Comparison of ENCODE assay signal across 8 cellular contexts in genomic region chr15:90915808-90916440, GRCh38. TPM values are rescaled to one million over a fixed set of nuclear protein-coding genes. Genes with fewer than 3 reads are reported as not detected.
A peak's percentile ranks its signal among the peaks of the same experiment; 100 is the strongest.
DNase-seq lines count a peak whose midpoint lies in the region; ATAC-seq and TF ChIP-seq lines count a peak whose summit lies in the region.
"Had no signal": no experiment of that assay in that cellular context is flagged by ENCODE, and none has a peak within 500 bp of the region (broad histone marks: within the 10 kb centered on the region; RNA-seq: fewer than 3 reads in every experiment).

No MANE protein-coding gene starts in this region.

- WGBS in lung, 2 donors, result 35 to 67% methylated on average over 25 of the region's 25 CpGs

- H3K9me3 ChIP-seq in lung (ENCODE audit: control insufficient read depth in 2 of 2, insufficient read depth in 1 of 2, low read length in 1 of 2), result no peaks in the 10 kb centered on the region

- H3K27me3 Mint-ChIP-seq in CD14-positive monocyte (ENCODE audit: low read depth in 3 of 3) (peaks cover 0 to 2% (median 1%) of the 10 kb centered on the region in 3 donors), activated B cell treated with CpG ODN at 0.5 μM for 24 hours (no peaks in the 10 kb centered on the region)
- no peaks in the 10 kb centered on the region for H3K27me3 Mint-ChIP-seq in activated CD8-positive, alpha-beta T cell treated with anti-CD3 and anti-CD28 coated beads for 36 hours

- CTCF ChIA-PET in activated B cell treated with CpG ODN at 0.5 μM for 24 hours (lab: Charles Lee), result no interaction called here
- CTCF ChIA-PET in activated CD8-positive, alpha-beta T cell treated with anti-CD3 and anti-CD28 coated beads for 36 hours (lab: Charles Lee), result no interaction called here

- ATAC-seq in activated B cell treated with CpG ODN at 0.5 μM for 24 hours (ENCODE audit: low read depth), result peak; percentile 31
- ATAC-seq in lung (ENCODE audit: insufficient read depth, low FRiP score), result peak; percentile 35
- no peak for ATAC-seq in GM19328 (IDR thresholded peaks at IDR 0.05; ENCODE audit: unreplicated experiment)
- ATAC-seq in HG02885 (IDR thresholded peaks at IDR 0.05; ENCODE audit: poor library complexity, unreplicated experiment), result no peak
- no peak for ATAC-seq in activated CD8-positive, alpha-beta T cell treated with anti-CD3 and anti-CD28 coated beads for 36 hours

- H3K4me3 Mint-ChIP-seq in CD14-positive monocyte, result peak overlapping the region; percentile 81 to 93
- H3K4me3 Mint-ChIP-seq in activated B cell treated with CpG ODN at 0.5 μM for 24 hours, result no peak overlapping the region
- no peak overlapping the region for H3K4me3 Mint-ChIP-seq in activated CD8-positive, alpha-beta T cell treated with anti-CD3 and anti-CD28 coated beads for 36 hours

- H3K36me3 Mint-ChIP-seq in CD14-positive monocyte (peaks cover 73 to 90% of the 10 kb centered on the region in 2 donors), activated B cell treated with CpG ODN at 0.5 μM for 24 hours (ENCODE audit: low read depth) (peaks cover 93% of the 10 kb centered on the region)
- peaks cover 39% of the 10 kb centered on the region for H3K36me3 Mint-ChIP-seq in activated CD8-positive, alpha-beta T cell treated with anti-CD3 and anti-CD28 coated beads for 36 hours (ENCODE audit: low read depth)

- DNase-seq in CD14-positive monocyte (ENCODE audit: low spot score) (peak; percentile 98), activated B cell treated with CpG ODN at 0.5 μM for 24 hours (no peak), lung (ENCODE audit: low spot score) (peak; percentile 69)
- DNase-seq in activated CD8-positive, alpha-beta T cell treated with anti-CD3 and anti-CD28 coated beads for 36 hours, result no peak
- DNase-seq: NCI-H1436 treated with DMSO at 0.1 percent for 48 hours, T-helper 1 cell had no signal

- no peak overlapping the region for H3K4me3 ChIP-seq in lung

- H3K36me3 ChIP-seq in lung (ENCODE audit: control insufficient read depth in 2 of 2, insufficient read depth in 2 of 2, low read length in 2 of 2), result peaks cover 37 to 83% of the 10 kb centered on the region in 2 donors

- H3K9me3 Mint-ChIP-seq in CD14-positive monocyte (peaks cover 0 to 2% (median 0%) of the 10 kb centered on the region in 7 donors), activated B cell treated with CpG ODN at 0.5 μM for 24 hours (no peaks in the 10 kb centered on the region)
- no peaks in the 10 kb centered on the region for H3K9me3 Mint-ChIP-seq in activated CD8-positive, alpha-beta T cell treated with anti-CD3 and anti-CD28 coated beads for 36 hours

- H3K27ac Mint-ChIP-seq in CD14-positive monocyte, result peak overlapping the region; percentile 95 to 98 (median 97)
- peak overlapping the region; percentile 21 for H3K27ac Mint-ChIP-seq in activated B cell treated with CpG ODN at 0.5 μM for 24 hours
- H3K27ac Mint-ChIP-seq in activated CD8-positive, alpha-beta T cell treated with anti-CD3 and anti-CD28 coated beads for 36 hours, result no peak overlapping the region

- no peak for TF ChIP-seq CTCF in CD14-positive monocyte (IDR thresholded peaks at IDR 0.05)
- no peak for TF ChIP-seq CTCF in activated B cell treated with CpG ODN at 0.5 μM for 24 hours (IDR thresholded peaks at IDR 0.05)
- no peak for TF ChIP-seq CTCF in lung (IDR thresholded peaks at IDR 0.05; ENCODE audit: control extremely low read depth, extremely low read depth)
- no peak for TF ChIP-seq CTCF in activated CD8-positive, alpha-beta T cell treated with anti-CD3 and anti-CD28 coated beads for 36 hours (IDR thresholded peaks at IDR 0.05)

- H3K27me3 ChIP-seq in lung (ENCODE audit: control insufficient read depth, insufficient read depth), result no peaks in the 10 kb centered on the region

- H3K4me1 Mint-ChIP-seq in CD14-positive monocyte (peaks cover 55% of the 10 kb centered on the region), activated B cell treated with CpG ODN at 0.5 μM for 24 hours (peaks cover 10% of the 10 kb centered on the region)
- no peaks in the 10 kb centered on the region for H3K4me1 Mint-ChIP-seq in activated CD8-positive, alpha-beta T cell treated with anti-CD3 and anti-CD28 coated beads for 36 hours (ENCODE audit: low read depth)

- intact Hi-C loops in CD14-positive monocyte (cut with micrococcal nuclease) (loop anchor here (1.0 to 10.0 kb wide), 4 partner anchors 13 to 939 kb away; partner anchors contain the start of gene SLCO3A1 (in 1 of the 2)), activated B cell treated with CpG ODN at 0.5 μM for 24 hours (cut with micrococcal nuclease) (loop anchor here (1.0 kb wide), 1 partner anchor 13 kb away; the partner anchor contains the start of gene MAN2A2)
- intact Hi-C loops in activated CD8-positive, alpha-beta T cell treated with anti-CD3 and anti-CD28 coated beads for 36 hours (cut with micrococcal nuclease), result no loop called here

- POLR2A ChIA-PET in activated B cell treated with CpG ODN at 0.5 μM for 24 hours (lab: Charles Lee), result interaction anchor here (0.7 to 0.9 kb wide), 2 partner anchors 13 to 198 kb away, joined by 4 read pairs; partner anchors contain the start of gene MAN2A2
- POLR2A ChIA-PET in activated CD8-positive, alpha-beta T cell treated with anti-CD3 and anti-CD28 coated beads for 36 hours (lab: Charles Lee), result no interaction called here

- H3K4me1 ChIP-seq in lung (ENCODE audit: control insufficient read depth in 2 of 2, insufficient read depth in 2 of 2, low read length in 2 of 2), result no peaks in the 10 kb centered on the region

- H3K27ac ChIP-seq in lung (ENCODE audit: low read depth in 1 of 2, low read length in 1 of 2), result peak overlapping the region in 1 of 2 donors; percentile 18

RNA-seq across cellular contexts. Expression of gene MAN2A2, which starts 12.8 kb away (rescaled TPM):
- polyA plus RNA-seq in CD14-positive monocyte (1 to 10 TPM; 6.6 to 7.3 TPM), lung (10 to 100 TPM; 39.7 to 82.9 TPM)
- total RNA-seq in activated B cell treated with CpG ODN at 0.5 μM for 24 hours (115 and 133 TPM in 2 replicates), lung (10 to 100 TPM; 34.1 to 80.6 TPM)
- total RNA-seq in activated CD8-positive, alpha-beta T cell treated with anti-CD3 and anti-CD28 coated beads for 36 hours, result 10 to 100 TPM; 85.0 to 87.7 TPM

RNA-seq across cellular contexts. Expression of gene HDDC3, which starts 16.4 kb away (rescaled TPM):
- polyA plus RNA-seq in CD14-positive monocyte, result 10 to 100 TPM; 14.8 to 19.7 TPM
- total RNA-seq in activated B cell treated with CpG ODN at 0.5 μM for 24 hours, result 17.6 and 19.0 TPM in 2 replicates
- total RNA-seq in lung, result 10 to 100 TPM; 12.7 to 16.9 TPM
- polyA plus RNA-seq in lung, result 10 to 100 TPM; 16.0 to 19.6 TPM
- 10 to 100 TPM; 34.2 to 35.6 TPM for total RNA-seq in activated CD8-positive, alpha-beta T cell treated with anti-CD3 and anti-CD28 coated beads for 36 hours

RNA-seq across cellular contexts. Expression of gene UNC45A, which starts 19.2 kb away (rescaled TPM):
- polyA plus RNA-seq in CD14-positive monocyte (10 to 100 TPM; 30.4 to 42.6 TPM), lung (10 to 100 TPM; 34.4 to 47.9 TPM)
- total RNA-seq in activated B cell treated with CpG ODN at 0.5 μM for 24 hours (72.8 and 73.2 TPM in 2 replicates), lung (10 to 100 TPM; 58.7 to 59.6 TPM)
- total RNA-seq in activated CD8-positive, alpha-beta T cell treated with anti-CD3 and anti-CD28 coated beads for 36 hours, result 10 to 100 TPM; 65.0 to 66.8 TPM

RNA-seq across cellular contexts. Expression of gene FES, which starts 31.6 kb away (rescaled TPM):
- polyA plus RNA-seq in CD14-positive monocyte (100 to 1,000 TPM; 140 to 157 TPM), lung (100 to 1,000 TPM in 1 of 2 donors, 10 to 100 TPM in 1; 25.7 to 104 TPM)
- total RNA-seq in activated B cell treated with CpG ODN at 0.5 μM for 24 hours (19.7 and 27.4 TPM in 2 replicates), lung (10 to 100 TPM; 48.1 to 62.9 TPM)
- 1 to 10 TPM; 4.1 to 4.6 TPM for total RNA-seq in activated CD8-positive, alpha-beta T cell treated with anti-CD3 and anti-CD28 coated beads for 36 hours

RNA-seq across cellular contexts. Expression of gene RCCD1, which starts 38.8 kb away (rescaled TPM):
- polyA plus RNA-seq in CD14-positive monocyte (1 to 10 TPM; 1.2 to 1.5 TPM), lung (1 to 10 TPM; 4.4 to 4.8 TPM)
- total RNA-seq in activated B cell treated with CpG ODN at 0.5 μM for 24 hours (15.7 and 19.3 TPM in 2 replicates), lung (10 to 100 TPM in 1 of 2 donors, 1 to 10 TPM in 1; 8.5 to 11.5 TPM)
- 10 to 100 TPM; 30.0 to 30.9 TPM for total RNA-seq in activated CD8-positive, alpha-beta T cell treated with anti-CD3 and anti-CD28 coated beads for 36 hours

Comparison
In these comparisons a context has a peak if more than half of its experiments do, and no peak if none do; other contexts are left out.
1. DNase-seq: peak in CD14-positive monocyte (single experiment) and lung (single experiment); none in activated B cell treated with CpG ODN at 0.5 μM for 24 hours (single experiment) and activated CD8-positive, alpha-beta T cell treated with anti-CD3 and anti-CD28 coated beads for 36 hours (single experiment).
2. H3K4me3 Mint-ChIP-seq: peak in CD14-positive monocyte (2 of 2); none in activated B cell treated with CpG ODN at 0.5 μM for 24 hours (single experiment) and activated CD8-positive, alpha-beta T cell treated with anti-CD3 and anti-CD28 coated beads for 36 hours (single experiment).
3. ATAC-seq: peak in activated B cell treated with CpG ODN at 0.5 μM for 24 hours (single experiment) and lung (single experiment); none in GM19328 (single experiment), HG02885 (single experiment) and activated CD8-positive, alpha-beta T cell treated with anti-CD3 and anti-CD28 coated beads for 36 hours (single experiment).